Comparison of ENCODE assay signal across 17 cellular contexts in genomic region chr2:120219766-120220165, GRCh38.
"Had no signal": no experiment of that assay in that cellular context is flagged by ENCODE, and none has a peak within 500 bp of the region (broad histone marks: within the 10 kb centered on the region; RNA-seq: fewer than 3 reads in every experiment).

No MANE protein-coding gene starts in this region.

- H3K27me3 Mint-ChIP-seq: activated CD4-positive, alpha-beta memory T cell treated with anti-CD3 and anti-CD28 coated beads for 36 hours; stimulated activated naive CD8-positive, alpha-beta T cell treated with anti-CD3 and anti-CD28 coated beads, Interleukin-15, amount 100 ng/mL, for 72 hours had no signal

- DNase-seq: activated CD4-positive, alpha-beta memory T cell treated with anti-CD3 and anti-CD28 coated beads for 36 hours; activated effector memory CD4-positive, alpha-beta T cell treated with anti-CD3 and anti-CD28 coated beads, Interleukin-2, amount 50 U/mL, for 16 hours; activated naive CD4-positive, alpha-beta T cell treated with anti-CD3 and anti-CD28 coated beads, Interleukin-2, amount 50 U/mL, for 16 hours; activated T-cell treated with anti-CD3 and anti-CD28 coated beads, Interleukin-2, amount 50 U/mL, for 72 hours; aorta; brain microvascular endothelial cell; central memory CD4-positive, alpha-beta T cell; erythroblast; foreskin melanocyte; glutamatergic neuron; midbrain; nucleus accumbens; retina; stimulated activated CD4-positive, alpha-beta T cell treated with anti-CD3 and anti-CD28 coated beads, Interleukin-2, amount 100 ng/mL, for 48 hours; trophoblast cell had no signal

- H3K27ac Mint-ChIP-seq: activated CD4-positive, alpha-beta memory T cell treated with anti-CD3 and anti-CD28 coated beads for 36 hours; activated T-cell treated with anti-CD3 and anti-CD28 coated beads, Interleukin-2, amount 50 U/mL, for 72 hours; nephron; stimulated activated naive CD8-positive, alpha-beta T cell treated with anti-CD3 and anti-CD28 coated beads, Interleukin-15, amount 100 ng/mL, for 72 hours had no signal

- H3K27me3 ChIP-seq: brain microvascular endothelial cell had no signal

- ATAC-seq: activated T-cell treated with anti-CD3 and anti-CD28 coated beads, Interleukin-2, amount 50 U/mL, for 72 hours; stimulated activated naive CD8-positive, alpha-beta T cell treated with anti-CD3 and anti-CD28 coated beads, Interleukin-15, amount 100 ng/mL, for 72 hours had no signal

- H3K27ac ChIP-seq: brain microvascular endothelial cell had no signal
